2 cellular contexts compared by ENCODE assay signal in genomic region chr1:6437017-6437700, GRCh38. TPM values are rescaled to one million over a fixed set of nuclear protein-coding genes. Genes with fewer than 3 reads are reported as not detected.
DNase-seq lines count a peak whose midpoint lies in the region; ATAC-seq, FAIRE-seq and TF ChIP-seq lines count a peak whose summit lies in the region.
"Not testable (repeated sequence)": the region's sequence is repeated elsewhere in the genome, so short reads cannot be mapped to it uniquely, and the experiment has no call there.

No MANE protein-coding gene starts in this region.

- not testable (repeated sequence) for DNase-seq in Panc1 (ENCODE audit: low read depth, low spot score)
- peak; percentile 36 for DNase-seq in small intestine

- not testable (repeated sequence) for H3K27ac ChIP-seq in Panc1 (ENCODE audit: low read length); small intestine (ENCODE audit: low read depth in 1 of 2, low read length in 1 of 2)

- in situ Hi-C loops in Panc1 (cut with HindIII; ENCODE audit: low pct_unique_long_range_greater_than_20kb, low sequenced_read_pairs): not testable (repeated sequence)

- CTCF ChIA-PET in Panc1 (lab: Charles Lee): interaction anchor here (0.5 to 2.7 kb wide), 11 partner anchors 11 to 198 kb away, joined by 3 to 35 read pairs (median 4); partner anchors contain the start of gene HES2

- not testable (repeated sequence) for H3K4me3 ChIP-seq in Panc1 (ENCODE audit: low read depth in 2 of 2, low read length in 2 of 2); small intestine (ENCODE audit: low read depth in 1 of 2, low read length in 2 of 2)

- H3K36me3 ChIP-seq in Panc1 (ENCODE audit: control insufficient read depth, insufficient read depth, low read length); small intestine (ENCODE audit: control insufficient read depth in 2 of 2, insufficient read depth in 2 of 2, low read length in 2 of 2): not testable (repeated sequence)

- BruUV-seq in Panc1 (replicated peaks; lab: Mats Ljungman, UMichigan): not testable (repeated sequence)

- 21 to 60% (median 39%) methylated on average over 22 of the region's 22 CpGs for WGBS in small intestine, 3 donors

- POLR2A ChIA-PET in Panc1 (lab: Charles Lee): not testable (repeated sequence)

- ATAC-seq in Panc1: peak; percentile 52

- H3K9me3 ChIP-seq in Panc1 (ENCODE audit: control insufficient read depth, insufficient read depth, low read depth, low read length); small intestine (ENCODE audit: control insufficient read depth, low read depth): not testable (repeated sequence)

- H3K4me1 ChIP-seq in Panc1 (ENCODE audit: control insufficient read depth, insufficient read depth, low read length): peaks cover 14% of the 10 kb centered on the region
- not testable (repeated sequence) for H3K4me1 ChIP-seq in small intestine (ENCODE audit: control insufficient read depth in 2 of 2, insufficient read depth in 1 of 2, low read depth in 1 of 2, low read length in 1 of 2)

- intact Hi-C loops in Panc1 (cut with micrococcal nuclease; ENCODE audit: unreplicated experiment): not testable (repeated sequence)

- H3K27me3 ChIP-seq in Panc1 (ENCODE audit: control insufficient read depth, insufficient read depth, low read length); small intestine (ENCODE audit: control insufficient read depth in 2 of 2, insufficient read depth in 2 of 2, low read length in 2 of 2): not testable (repeated sequence)

- not testable (repeated sequence) for TF ChIP-seq CTCF in Panc1 (IDR thresholded peaks at IDR 0.05)

- FAIRE-seq in small intestine (lab: Jason Lieb, UNC): not testable (repeated sequence)

RNA-seq across cellular contexts. Expression of gene ESPN, which starts 12.6 kb away (rescaled TPM):
- 8.5 TPM for total RNA-seq in Panc1 (2021; ENCODE audit: unreplicated experiment)
- 13.6 TPM for polyA plus RNA-seq in Panc1 (2012; ENCODE audit: insufficient read length)
- polyA plus RNA-seq in small intestine: 100 to 1,000 TPM in 2 of 3 donors, 10 to 100 TPM in 1; 83.5 to 336 (median 235) TPM

RNA-seq across cellular contexts. Expression of gene HES2, which starts 17.4 kb away (rescaled TPM):
- 11.1 TPM for total RNA-seq in Panc1 (2021; ENCODE audit: unreplicated experiment)
- polyA plus RNA-seq in Panc1 (2012; ENCODE audit: insufficient read length): 18.8 TPM
- polyA plus RNA-seq in small intestine: 1 to 10 TPM in 2 of 3 donors, under 1 TPM in 1; 0.55 to 2.2 (median 1.1) TPM

RNA-seq across cellular contexts. Expression of gene TNFRSF25, which starts 28.8 kb away (rescaled TPM):
- total RNA-seq in Panc1 (2021; ENCODE audit: unreplicated experiment): 7.0 TPM
- 14.2 TPM for polyA plus RNA-seq in Panc1 (2012; ENCODE audit: insufficient read length)
- polyA plus RNA-seq in small intestine: 10 to 100 TPM; 23.0 to 43.2 (median 23.3) TPM

RNA-seq across cellular contexts. Expression of gene ACOT7, which starts 43.6 kb away (rescaled TPM):
- 120 TPM for total RNA-seq in Panc1 (2021; ENCODE audit: unreplicated experiment)
- polyA plus RNA-seq in Panc1 (2012; ENCODE audit: insufficient read length): 194 TPM
- 10 to 100 TPM; 63.5 to 93.8 (median 83.9) TPM for polyA plus RNA-seq in small intestine

RNA-seq across cellular contexts. Expression of gene PLEKHG5, which starts 54.3 kb away (rescaled TPM):
- total RNA-seq in Panc1 (2021; ENCODE audit: unreplicated experiment): 6.8 TPM
- 10.7 TPM for polyA plus RNA-seq in Panc1 (2012; ENCODE audit: insufficient read length)
- polyA plus RNA-seq in small intestine: 10 to 100 TPM in 1 of 3 donors, 1 to 10 TPM in 2; 2.4 to 10.5 (median 3.8) TPM
